Comparison of ENCODE assay signal across 1 cellular context in the genomic region with DNA sequence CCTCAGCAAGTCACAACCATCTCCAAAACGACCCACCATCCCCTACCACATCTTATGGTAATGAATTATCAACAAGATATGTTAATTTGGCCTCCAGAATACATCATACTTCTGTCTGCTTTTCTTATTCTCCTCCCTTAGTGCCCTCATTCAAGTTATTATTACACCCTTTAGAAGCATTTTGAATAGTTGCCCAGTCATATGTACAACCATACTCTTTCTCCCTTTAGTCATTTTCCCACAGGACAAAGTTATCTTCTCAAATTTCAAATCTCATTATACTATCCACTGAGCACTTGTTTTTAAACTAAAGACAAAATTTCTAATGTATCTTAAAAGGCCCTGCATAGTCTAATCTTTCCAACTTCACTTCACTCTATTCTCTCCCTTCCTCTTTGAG.
TF ChIP-seq lines count a peak whose summit lies in the region.

No MANE protein-coding gene starts in this region.

TF ChIP-seq in IMR-90, 13 proteins besides CTCF, POLR2A, EP300 and RAD21:
- TF ChIP-seq, protein P1, sequence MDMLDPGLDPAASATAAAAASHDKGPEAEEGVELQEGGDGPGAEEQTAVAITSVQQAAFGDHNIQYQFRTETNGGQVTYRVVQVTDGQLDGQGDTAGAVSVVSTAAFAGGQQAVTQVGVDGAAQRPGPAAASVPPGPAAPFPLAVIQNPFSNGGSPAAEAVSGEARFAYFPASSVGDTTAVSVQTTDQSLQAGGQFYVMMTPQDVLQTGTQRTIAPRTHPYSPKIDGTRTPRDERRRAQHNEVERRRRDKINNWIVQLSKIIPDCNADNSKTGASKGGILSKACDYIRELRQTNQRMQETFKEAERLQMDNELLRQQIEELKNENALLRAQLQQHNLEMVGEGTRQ (IDR thresholded peaks at IDR 0.05; ENCODE audit: low read depth, low read length) = no peak
- no peak for TF ChIP-seq RFX5 (IDR thresholded peaks at IDR 0.05; ENCODE audit: low read depth, low read length)
- no peak for TF ChIP-seq RCOR1 (IDR thresholded peaks at IDR 0.05; ENCODE audit: insufficient replicate concordance, low read length)
- no peak for TF ChIP-seq MAZ (IDR thresholded peaks at IDR 0.05; ENCODE audit: borderline replicate concordance, low read depth, low read length)
